Comparison of ENCODE assay signal across 1 cellular context in the genomic region with DNA sequence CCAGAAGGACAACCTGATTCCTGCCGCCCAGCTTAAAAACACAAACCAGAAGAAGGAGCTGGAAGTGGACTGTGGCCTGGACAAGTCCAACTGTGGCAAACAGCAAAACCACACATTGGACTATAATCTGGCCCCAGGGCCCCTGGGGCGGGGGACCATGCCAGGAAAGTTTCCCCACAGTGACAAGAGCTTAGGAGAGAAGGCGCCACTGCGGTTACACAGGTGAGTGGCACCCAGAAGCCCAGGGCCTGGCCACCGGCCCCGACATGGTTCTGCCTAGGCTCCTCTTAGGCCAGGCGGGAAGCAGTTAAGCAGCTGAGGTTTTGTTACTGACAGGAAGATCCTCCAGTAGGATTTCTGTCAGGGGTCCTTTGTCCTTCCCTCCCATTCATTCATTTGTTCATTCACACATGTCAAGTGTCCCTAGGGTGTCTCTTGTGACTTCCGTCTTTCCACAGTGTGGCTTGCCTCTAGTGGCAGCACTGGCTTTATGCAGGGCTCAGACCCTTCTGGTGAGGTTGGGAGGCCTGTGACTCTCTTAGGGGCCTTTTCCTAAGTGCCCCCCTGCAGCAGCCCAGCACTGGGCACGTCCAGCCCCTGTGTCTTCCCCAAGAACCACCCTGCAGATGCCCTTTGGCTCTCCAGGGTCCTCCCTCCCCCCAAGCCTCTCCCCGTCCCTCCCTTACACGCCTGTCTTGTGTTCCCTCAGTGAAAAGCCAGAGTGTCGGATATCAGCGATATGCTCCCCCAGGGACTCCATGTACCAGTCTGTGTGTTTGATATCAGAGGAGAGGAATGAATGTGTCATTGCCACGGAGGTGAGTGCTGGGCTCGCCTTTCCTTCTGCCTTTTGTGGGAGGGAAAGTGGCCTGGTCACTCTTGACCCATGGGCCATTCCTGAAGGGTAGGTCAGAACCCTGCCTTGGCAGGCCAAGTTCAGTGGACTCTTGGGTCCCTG.
A peak's percentile ranks its signal among the peaks of the same experiment; 100 is the strongest.
TF ChIP-seq lines count a peak whose summit lies in the region.

No MANE protein-coding gene starts in this region.

TF ChIP-seq in HepG2, 621 proteins besides CTCF, POLR2A, EP300 and RAD21 (continued from another document and continues in another):
- TF ChIP-seq, protein P1, sequence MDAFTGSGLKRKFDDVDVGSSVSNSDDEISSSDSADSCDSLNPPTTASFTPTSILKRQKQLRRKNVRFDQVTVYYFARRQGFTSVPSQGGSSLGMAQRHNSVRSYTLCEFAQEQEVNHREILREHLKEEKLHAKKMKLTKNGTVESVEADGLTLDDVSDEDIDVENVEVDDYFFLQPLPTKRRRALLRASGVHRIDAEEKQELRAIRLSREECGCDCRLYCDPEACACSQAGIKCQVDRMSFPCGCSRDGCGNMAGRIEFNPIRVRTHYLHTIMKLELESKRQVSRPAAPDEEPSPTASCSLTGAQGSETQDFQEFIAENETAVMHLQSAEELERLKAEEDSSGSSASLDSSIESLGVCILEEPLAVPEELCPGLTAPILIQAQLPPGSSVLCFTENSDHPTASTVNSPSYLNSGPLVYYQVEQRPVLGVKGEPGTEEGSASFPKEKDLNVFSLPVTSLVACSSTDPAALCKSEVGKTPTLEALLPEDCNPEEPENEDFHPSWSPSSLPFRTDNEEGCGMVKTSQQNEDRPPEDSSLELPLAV (CRISPR knock-in tag; conservative IDR thresholded peaks at IDR 0.05; ENCODE audit: low read depth), result no peak
- 0 out of 2 replicates have a peak, but pooled peaks have one; percentile 32 for TF ChIP-seq EED (CRISPR knock-in tag; IDR thresholded peaks at IDR 0.05)
- no peak for TF ChIP-seq STAG1 (CRISPR knock-in tag; IDR thresholded peaks at IDR 0.05)
- TF ChIP-seq ZNF251 (CRISPR knock-in tag; IDR thresholded peaks at IDR 0.05), result no peak
- TF ChIP-seq ZNF468 (CRISPR knock-in tag; IDR thresholded peaks at IDR 0.05), result no peak
- TF ChIP-seq CHD2 (IDR thresholded peaks at IDR 0.05; ENCODE audit: low read depth, low read length), result no peak
- no peak for TF ChIP-seq RBAK (CRISPR knock-in tag; IDR thresholded peaks at IDR 0.05)
- TF ChIP-seq GFI1 (CRISPR knock-in tag; IDR thresholded peaks at IDR 0.05; ENCODE audit: borderline replicate concordance), result no peak
- no peak for TF ChIP-seq GZF1 (CRISPR knock-in tag; IDR thresholded peaks at IDR 0.05)
- no peak for TF ChIP-seq ZNF160 (CRISPR knock-in tag; IDR thresholded peaks at IDR 0.05)
- no peak for TF ChIP-seq ZNF709 (CRISPR knock-in tag; IDR thresholded peaks at IDR 0.05)
- TF ChIP-seq ZMAT3 (CRISPR knock-in tag; conservative IDR thresholded peaks at IDR 0.05), result no peak
- TF ChIP-seq ZNF207 (IDR thresholded peaks at IDR 0.05; ENCODE audit: borderline replicate concordance), result no peak
- no peak for TF ChIP-seq JUNB (CRISPR knock-in tag; IDR thresholded peaks at IDR 0.05; ENCODE audit: borderline replicate concordance)
- no peak for TF ChIP-seq FOXO1 (CRISPR knock-in tag; IDR thresholded peaks at IDR 0.05)
- TF ChIP-seq ZEB1 (IDR thresholded peaks at IDR 0.05; ENCODE audit: insufficient replicate concordance, low read depth), result no peak
- TF ChIP-seq, protein P2, sequence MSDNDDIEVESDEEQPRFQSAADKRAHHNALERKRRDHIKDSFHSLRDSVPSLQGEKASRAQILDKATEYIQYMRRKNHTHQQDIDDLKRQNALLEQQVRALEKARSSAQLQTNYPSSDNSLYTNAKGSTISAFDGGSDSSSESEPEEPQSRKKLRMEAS (IDR thresholded peaks at IDR 0.05), result peak; percentile 47; the same call in 1 of the 2 replicates
- TF ChIP-seq, protein P3, sequence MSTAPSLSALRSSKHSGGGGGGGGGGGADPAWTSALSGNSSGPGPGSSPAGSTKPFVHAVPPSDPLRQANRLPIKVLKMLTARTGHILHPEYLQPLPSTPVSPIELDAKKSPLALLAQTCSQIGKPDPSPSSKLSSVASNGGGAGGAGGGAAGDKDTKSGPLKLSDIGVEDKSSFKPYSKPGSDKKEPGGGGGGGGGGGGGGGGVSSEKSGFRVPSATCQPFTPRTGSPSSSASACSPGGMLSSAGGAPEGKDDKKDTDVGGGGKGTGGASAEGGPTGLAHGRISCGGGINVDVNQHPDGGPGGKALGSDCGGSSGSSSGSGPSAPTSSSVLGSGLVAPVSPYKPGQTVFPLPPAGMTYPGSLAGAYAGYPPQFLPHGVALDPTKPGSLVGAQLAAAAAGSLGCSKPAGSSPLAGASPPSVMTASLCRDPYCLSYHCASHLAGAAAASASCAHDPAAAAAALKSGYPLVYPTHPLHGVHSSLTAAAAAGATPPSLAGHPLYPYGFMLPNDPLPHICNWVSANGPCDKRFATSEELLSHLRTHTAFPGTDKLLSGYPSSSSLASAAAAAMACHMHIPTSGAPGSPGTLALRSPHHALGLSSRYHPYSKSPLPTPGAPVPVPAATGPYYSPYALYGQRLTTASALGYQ (CRISPR knock-in tag; IDR thresholded peaks at IDR 0.05), result no peak
- TF ChIP-seq MEF2D (CRISPR knock-in tag; IDR thresholded peaks at IDR 0.05), result no peak
- TF ChIP-seq, protein P4, sequence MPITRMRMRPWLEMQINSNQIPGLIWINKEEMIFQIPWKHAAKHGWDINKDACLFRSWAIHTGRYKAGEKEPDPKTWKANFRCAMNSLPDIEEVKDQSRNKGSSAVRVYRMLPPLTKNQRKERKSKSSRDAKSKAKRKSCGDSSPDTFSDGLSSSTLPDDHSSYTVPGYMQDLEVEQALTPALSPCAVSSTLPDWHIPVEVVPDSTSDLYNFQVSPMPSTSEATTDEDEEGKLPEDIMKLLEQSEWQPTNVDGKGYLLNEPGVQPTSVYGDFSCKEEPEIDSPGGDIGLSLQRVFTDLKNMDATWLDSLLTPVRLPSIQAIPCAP (CRISPR knock-in tag; IDR thresholded peaks at IDR 0.05; ENCODE audit: low read depth), result no peak
- no peak for TF ChIP-seq ZNF12 (CRISPR knock-in tag; IDR thresholded peaks at IDR 0.05)
- TF ChIP-seq ZNF841 (CRISPR knock-in tag; IDR thresholded peaks at IDR 0.05; ENCODE audit: borderline replicate concordance), result no peak
- no peak for TF ChIP-seq ZNF143 (CRISPR knock-in tag; IDR thresholded peaks at IDR 0.05)
- no peak for TF ChIP-seq XRCC5 (optimal IDR thresholded peaks at IDR 0.05; ENCODE audit: low read length)
- TF ChIP-seq PHF8 (CRISPR knock-in tag; IDR thresholded peaks at IDR 0.05), result no peak
- TF ChIP-seq, protein P5, sequence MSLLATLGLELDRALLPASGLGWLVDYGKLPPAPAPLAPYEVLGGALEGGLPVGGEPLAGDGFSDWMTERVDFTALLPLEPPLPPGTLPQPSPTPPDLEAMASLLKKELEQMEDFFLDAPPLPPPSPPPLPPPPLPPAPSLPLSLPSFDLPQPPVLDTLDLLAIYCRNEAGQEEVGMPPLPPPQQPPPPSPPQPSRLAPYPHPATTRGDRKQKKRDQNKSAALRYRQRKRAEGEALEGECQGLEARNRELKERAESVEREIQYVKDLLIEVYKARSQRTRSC (CRISPR knock-in tag; IDR thresholded peaks at IDR 0.05; ENCODE audit: low read depth), result no peak
- TF ChIP-seq, protein P6, sequence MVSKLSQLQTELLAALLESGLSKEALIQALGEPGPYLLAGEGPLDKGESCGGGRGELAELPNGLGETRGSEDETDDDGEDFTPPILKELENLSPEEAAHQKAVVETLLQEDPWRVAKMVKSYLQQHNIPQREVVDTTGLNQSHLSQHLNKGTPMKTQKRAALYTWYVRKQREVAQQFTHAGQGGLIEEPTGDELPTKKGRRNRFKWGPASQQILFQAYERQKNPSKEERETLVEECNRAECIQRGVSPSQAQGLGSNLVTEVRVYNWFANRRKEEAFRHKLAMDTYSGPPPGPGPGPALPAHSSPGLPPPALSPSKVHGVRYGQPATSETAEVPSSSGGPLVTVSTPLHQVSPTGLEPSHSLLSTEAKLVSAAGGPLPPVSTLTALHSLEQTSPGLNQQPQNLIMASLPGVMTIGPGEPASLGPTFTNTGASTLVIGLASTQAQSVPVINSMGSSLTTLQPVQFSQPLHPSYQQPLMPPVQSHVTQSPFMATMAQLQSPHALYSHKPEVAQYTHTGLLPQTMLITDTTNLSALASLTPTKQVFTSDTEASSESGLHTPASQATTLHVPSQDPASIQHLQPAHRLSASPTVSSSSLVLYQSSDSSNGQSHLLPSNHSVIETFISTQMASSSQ (IDR thresholded peaks at IDR 0.05; ENCODE audit: low read depth), result no peak
- TF ChIP-seq, protein P6 (CRISPR knock-in tag; IDR thresholded peaks at IDR 0.05; ENCODE audit: borderline replicate concordance), result no peak
- TF ChIP-seq SP1 (IDR thresholded peaks at IDR 0.05), result no peak
- no peak for TF ChIP-seq SP1 (CRISPR knock-in tag; IDR thresholded peaks at IDR 0.05)
- TF ChIP-seq, protein P7, sequence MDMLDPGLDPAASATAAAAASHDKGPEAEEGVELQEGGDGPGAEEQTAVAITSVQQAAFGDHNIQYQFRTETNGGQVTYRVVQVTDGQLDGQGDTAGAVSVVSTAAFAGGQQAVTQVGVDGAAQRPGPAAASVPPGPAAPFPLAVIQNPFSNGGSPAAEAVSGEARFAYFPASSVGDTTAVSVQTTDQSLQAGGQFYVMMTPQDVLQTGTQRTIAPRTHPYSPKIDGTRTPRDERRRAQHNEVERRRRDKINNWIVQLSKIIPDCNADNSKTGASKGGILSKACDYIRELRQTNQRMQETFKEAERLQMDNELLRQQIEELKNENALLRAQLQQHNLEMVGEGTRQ (IDR thresholded peaks at IDR 0.05; ENCODE audit: low read depth, low read length), result no peak
- TF ChIP-seq, protein P7 (CRISPR knock-in tag; IDR thresholded peaks at IDR 0.05; ENCODE audit: borderline replicate concordance), result no peak
- no peak for TF ChIP-seq NKX3-1 (CRISPR knock-in tag; IDR thresholded peaks at IDR 0.05)
- TF ChIP-seq, protein P8, sequence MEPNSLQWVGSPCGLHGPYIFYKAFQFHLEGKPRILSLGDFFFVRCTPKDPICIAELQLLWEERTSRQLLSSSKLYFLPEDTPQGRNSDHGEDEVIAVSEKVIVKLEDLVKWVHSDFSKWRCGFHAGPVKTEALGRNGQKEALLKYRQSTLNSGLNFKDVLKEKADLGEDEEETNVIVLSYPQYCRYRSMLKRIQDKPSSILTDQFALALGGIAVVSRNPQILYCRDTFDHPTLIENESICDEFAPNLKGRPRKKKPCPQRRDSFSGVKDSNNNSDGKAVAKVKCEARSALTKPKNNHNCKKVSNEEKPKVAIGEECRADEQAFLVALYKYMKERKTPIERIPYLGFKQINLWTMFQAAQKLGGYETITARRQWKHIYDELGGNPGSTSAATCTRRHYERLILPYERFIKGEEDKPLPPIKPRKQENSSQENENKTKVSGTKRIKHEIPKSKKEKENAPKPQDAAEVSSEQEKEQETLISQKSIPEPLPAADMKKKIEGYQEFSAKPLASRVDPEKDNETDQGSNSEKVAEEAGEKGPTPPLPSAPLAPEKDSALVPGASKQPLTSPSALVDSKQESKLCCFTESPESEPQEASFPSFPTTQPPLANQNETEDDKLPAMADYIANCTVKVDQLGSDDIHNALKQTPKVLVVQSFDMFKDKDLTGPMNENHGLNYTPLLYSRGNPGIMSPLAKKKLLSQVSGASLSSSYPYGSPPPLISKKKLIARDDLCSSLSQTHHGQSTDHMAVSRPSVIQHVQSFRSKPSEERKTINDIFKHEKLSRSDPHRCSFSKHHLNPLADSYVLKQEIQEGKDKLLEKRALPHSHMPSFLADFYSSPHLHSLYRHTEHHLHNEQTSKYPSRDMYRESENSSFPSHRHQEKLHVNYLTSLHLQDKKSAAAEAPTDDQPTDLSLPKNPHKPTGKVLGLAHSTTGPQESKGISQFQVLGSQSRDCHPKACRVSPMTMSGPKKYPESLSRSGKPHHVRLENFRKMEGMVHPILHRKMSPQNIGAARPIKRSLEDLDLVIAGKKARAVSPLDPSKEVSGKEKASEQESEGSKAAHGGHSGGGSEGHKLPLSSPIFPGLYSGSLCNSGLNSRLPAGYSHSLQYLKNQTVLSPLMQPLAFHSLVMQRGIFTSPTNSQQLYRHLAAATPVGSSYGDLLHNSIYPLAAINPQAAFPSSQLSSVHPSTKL (CRISPR knock-in tag; IDR thresholded peaks at IDR 0.05), result peak; percentile 37; the same call in 1 of the 2 replicates
- no peak for TF ChIP-seq ZNF230 (CRISPR knock-in tag; IDR thresholded peaks at IDR 0.05)
- TF ChIP-seq, protein P9, sequence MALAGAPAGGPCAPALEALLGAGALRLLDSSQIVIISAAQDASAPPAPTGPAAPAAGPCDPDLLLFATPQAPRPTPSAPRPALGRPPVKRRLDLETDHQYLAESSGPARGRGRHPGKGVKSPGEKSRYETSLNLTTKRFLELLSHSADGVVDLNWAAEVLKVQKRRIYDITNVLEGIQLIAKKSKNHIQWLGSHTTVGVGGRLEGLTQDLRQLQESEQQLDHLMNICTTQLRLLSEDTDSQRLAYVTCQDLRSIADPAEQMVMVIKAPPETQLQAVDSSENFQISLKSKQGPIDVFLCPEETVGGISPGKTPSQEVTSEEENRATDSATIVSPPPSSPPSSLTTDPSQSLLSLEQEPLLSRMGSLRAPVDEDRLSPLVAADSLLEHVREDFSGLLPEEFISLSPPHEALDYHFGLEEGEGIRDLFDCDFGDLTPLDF (CRISPR knock-in tag; IDR thresholded peaks at IDR 0.05), result no peak
- TF ChIP-seq ZFYVE20 (CRISPR knock-in tag; IDR thresholded peaks at IDR 0.05; ENCODE audit: borderline replicate concordance, low read depth), result no peak
- no peak for TF ChIP-seq MIXL1 (CRISPR knock-in tag; IDR thresholded peaks at IDR 0.05)
- no peak for TF ChIP-seq RCOR2 (CRISPR knock-in tag; IDR thresholded peaks at IDR 0.05)
- TF ChIP-seq TGIF2 (CRISPR knock-in tag; IDR thresholded peaks at IDR 0.05), result no peak
- TF ChIP-seq KLF13 (CRISPR knock-in tag; IDR thresholded peaks at IDR 0.05), result no peak
- TF ChIP-seq ZNF788 (CRISPR knock-in tag; IDR thresholded peaks at IDR 0.05; ENCODE audit: borderline replicate concordance), result 0 out of 2 replicates have a peak, but pooled peaks have one; percentile 60
